In the genomic region with DNA sequence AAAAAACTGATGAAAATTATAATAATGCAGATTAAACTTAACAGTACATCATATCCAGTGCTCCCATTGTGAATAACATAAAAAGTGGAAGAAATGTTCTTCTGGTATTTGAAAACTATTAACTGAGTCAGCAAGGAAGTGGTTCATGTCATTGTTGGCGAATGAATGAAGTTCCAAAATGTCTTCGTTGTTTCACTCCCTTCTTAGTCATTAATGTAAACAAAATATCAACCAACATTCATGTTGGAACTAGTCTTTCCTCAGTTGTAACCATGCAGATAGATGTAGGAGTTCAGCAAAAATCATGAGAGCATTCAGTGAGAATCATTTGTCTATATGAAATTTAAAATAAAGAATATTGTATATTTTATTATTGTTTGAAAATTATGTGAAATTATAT, we compare ENCODE assay signal across 15 cellular contexts. TPM values are rescaled to one million over a fixed set of nuclear protein-coding genes. Genes with fewer than 3 reads are reported as not detected.
DNase-seq lines count a peak whose midpoint lies in the region; ATAC-seq and TF ChIP-seq lines count a peak whose summit lies in the region.
"Had no signal": no experiment of that assay in that cellular context is flagged by ENCODE, and none has a peak within 500 bp of the region (broad histone marks: within the 10 kb centered on the region; RNA-seq: fewer than 3 reads in every experiment).

No MANE protein-coding gene starts in this region.

- DNase-seq in activated T-cell treated with anti-CD3 and anti-CD28 coated beads, Interleukin-2, amount 50 U/mL, for 24 hours = no peak
- DNase-seq in activated T-cell treated with anti-CD3 and anti-CD28 coated beads, Interleukin-2, amount 50 U/mL, for 48 hours = no peak
- DNase-seq in RWPE2 (ENCODE audit: low spot score) (no peak), pulmonary artery endothelial cell (ENCODE audit: low read depth, low spot score) (peak; percentile 15), left lobe of liver (ENCODE audit: low spot score) (no peak), OCI-M1 (lab: John Stamatoyannopoulos, UW) (no peak)
- DNase-seq: activated CD4-positive, alpha-beta T cell treated with anti-CD3 and anti-CD28 coated beads, Interleukin-2, amount 50 U/mL, for 48 hours; activated effector memory CD4-positive, alpha-beta T cell treated with anti-CD3 and anti-CD28 coated beads, Interleukin-2, amount 50 U/mL, for 16 hours; cerebellar nuclear complex; NCI-H2081; NCI-H774; T-helper 9 cell had no signal

- no peak overlapping the region for H3K4me3 ChIP-seq in RWPE2 (ENCODE audit: severe bottlenecking)

- no peaks in the 10 kb centered on the region for H3K27me3 Mint-ChIP-seq in activated T-cell treated with anti-CD3 and anti-CD28 coated beads, Interleukin-2, amount 50 U/mL, for 24 hours

- no peak for TF ChIP-seq CTCF in RWPE2 (IDR thresholded peaks at IDR 0.05; ENCODE audit: poor library complexity, severe bottlenecking)

- no peaks in the 10 kb centered on the region for H3K36me3 ChIP-seq in RWPE2 (ENCODE audit: low read depth)

- H3K4me1 Mint-ChIP-seq in activated T-cell treated with anti-CD3 and anti-CD28 coated beads, Interleukin-2, amount 50 U/mL, for 24 hours (ENCODE audit: low read depth) = peaks cover 84% of the 10 kb centered on the region

- H3K4me1 ChIP-seq in RWPE2 (ENCODE audit: insufficient read depth, poor library complexity, severe bottlenecking) = peaks cover 68% of the 10 kb centered on the region

- no peak overlapping the region for H3K4me3 Mint-ChIP-seq in activated T-cell treated with anti-CD3 and anti-CD28 coated beads, Interleukin-2, amount 50 U/mL, for 24 hours

- peak overlapping the region; percentile 89 for H3K27ac ChIP-seq in RWPE2 (ENCODE audit: poor library complexity, severe bottlenecking)

- no peaks in the 10 kb centered on the region for H3K9me3 ChIP-seq in RWPE2 (ENCODE audit: severe bottlenecking)

- ATAC-seq in RWPE2 (ENCODE audit: low read depth) = peak; percentile 44
- peak; percentile 50 for ATAC-seq in esophagus mucosa
- ATAC-seq in left lobe of liver = no peak
- ATAC-seq in GM21529 (IDR thresholded peaks at IDR 0.05; ENCODE audit: unreplicated experiment) = no peak
- ATAC-seq: HCT116 had no signal

- no peaks in the 10 kb centered on the region for H3K9me3 Mint-ChIP-seq in activated T-cell treated with anti-CD3 and anti-CD28 coated beads, Interleukin-2, amount 50 U/mL, for 24 hours

- H3K27ac Mint-ChIP-seq in activated T-cell treated with anti-CD3 and anti-CD28 coated beads, Interleukin-2, amount 50 U/mL, for 24 hours = peak overlapping the region; percentile 66

- H3K36me3 Mint-ChIP-seq in activated T-cell treated with anti-CD3 and anti-CD28 coated beads, Interleukin-2, amount 50 U/mL, for 24 hours (ENCODE audit: low read depth) = peaks cover 75% of the 10 kb centered on the region

- H3K27me3 ChIP-seq in RWPE2 (ENCODE audit: insufficient read depth, poor library complexity, severe bottlenecking) = no peaks in the 10 kb centered on the region

RNA-seq across cellular contexts. Expression of a gene that starts 44.1 kb away (rescaled TPM):
- 29.1 TPM for total RNA-seq in esophagus mucosa
- 34.2 and 47.0 TPM in 2 replicates for total RNA-seq in pulmonary artery endothelial cell
- total RNA-seq in left lobe of liver = 18.1 TPM

Comparison
In these comparisons a context has a peak if more than half of its experiments do, and no peak if none do; other contexts are left out.
1. ATAC-seq: peak in RWPE2 (single experiment) and esophagus mucosa (single experiment); none in left lobe of liver (single experiment) and GM21529 (single experiment).